Comparison of ENCODE assay signal across 11 cellular contexts in genomic region chr21:38751379-38752050, GRCh38. TPM values are rescaled to one million over a fixed set of nuclear protein-coding genes. Genes with fewer than 3 reads are reported as not detected.
DNase-seq lines count a peak whose midpoint lies in the region; ATAC-seq and TF ChIP-seq lines count a peak whose summit lies in the region.
"Had no signal": no experiment of that assay in that cellular context is flagged by ENCODE, and none has a peak within 500 bp of the region (broad histone marks: within the 10 kb centered on the region; RNA-seq: fewer than 3 reads in every experiment).

No MANE protein-coding gene starts in this region.

- ATAC-seq in activated T-cell treated with anti-CD3 and anti-CD28 coated beads, Interleukin-2, amount 50 U/mL, for 4 hours = no peak

- POLR2A ChIA-PET in RWPE1 (lab: Yijun Ruan, JAX; ENCODE audit: low non-redundant PET) = no interaction called here

- H4K20me1 ChIP-seq in fibroblast of lung (ENCODE audit: control insufficient read depth, extremely low read depth, insufficient read depth, low read length) = no peaks in the 10 kb centered on the region

- TF ChIP-seq CTCF in RWPE1 (conservative IDR thresholded peaks at IDR 0.05; ENCODE audit: low read depth) (no peak), fibroblast of lung (conservative IDR thresholded peaks at IDR 0.05 in 1 of 2, IDR thresholded peaks at IDR 0.05 in 1 of 2; ENCODE audit: low read depth in 1 of 2, low read length in 2 of 2) (no peak)

- CTCF ChIA-PET in RWPE1 (lab: Yijun Ruan, JAX) = interaction anchor here (0.7 kb wide), 1 partner anchor 65 kb away, joined by 3 read pairs; no protein-coding TSS in a partner anchor

- H3K4me2 ChIP-seq in fibroblast of lung (ENCODE audit: extremely low read depth, insufficient read depth, low read length) = no peak overlapping the region

- peaks cover 3% of the 10 kb centered on the region for H3K4me1 ChIP-seq in fibroblast of lung (ENCODE audit: control insufficient read depth, extremely low read depth, insufficient read depth, low read length)

- DNase-seq in RWPE1 (ENCODE audit: low spot score) = no peak
- DNase-seq in fibroblast of lung (ENCODE audit: low read depth in 2 of 2) = peak; percentile 77 to 81
- DNase-seq in medulla oblongata (ENCODE audit: extremely low spot score) = peak; percentile 57
- DNase-seq in activated T-cell treated with anti-CD3 and anti-CD28 coated beads, Interleukin-2, amount 50 U/mL, for 4 hours = no peak
- DNase-seq in cerebellum (ENCODE audit: low spot score) = no peak
- DNase-seq in kidney glomerular epithelial cell (lab: John Stamatoyannopoulos, UW) = no peak
- DNase-seq in activated naive CD4-positive, alpha-beta T cell treated with Interleukin-2 at 50 U/mL for 16 hours = no peak
- DNase-seq: activated naive CD4-positive, alpha-beta T cell treated with anti-CD3 and anti-CD28 coated beads, Interleukin-2, amount 50 U/mL, for 16 hours; HFFc6; hippocampal formation; NCI-H526 treated with DMSO at 0.1 percent for 48 hours had no signal

- no peak overlapping the region for H3K9ac ChIP-seq in fibroblast of lung (ENCODE audit: insufficient read depth, low read length)

- no peaks in the 10 kb centered on the region for H3K27me3 ChIP-seq in fibroblast of lung (ENCODE audit: control insufficient read depth, insufficient read depth, low read length)

- H3K4me1 Mint-ChIP-seq in activated T-cell treated with anti-CD3 and anti-CD28 coated beads, Interleukin-2, amount 50 U/mL, for 4 hours (ENCODE audit: low read depth) = peaks cover 10% of the 10 kb centered on the region

- H3K36me3 Mint-ChIP-seq in activated T-cell treated with anti-CD3 and anti-CD28 coated beads, Interleukin-2, amount 50 U/mL, for 4 hours (ENCODE audit: insufficient read depth) = no peaks in the 10 kb centered on the region

- H3K27me3 Mint-ChIP-seq in activated T-cell treated with anti-CD3 and anti-CD28 coated beads, Interleukin-2, amount 50 U/mL, for 4 hours (ENCODE audit: low read depth) = peaks cover 4% of the 10 kb centered on the region

- no peak overlapping the region for H3K4me3 ChIP-seq in fibroblast of lung (replicated peaks in 1 of 4; ENCODE audit: control extremely low read depth in 1 of 4, insufficient read depth in 1 of 4, low read depth in 3 of 4, low read length in 4 of 4)

- H3K36me3 ChIP-seq in fibroblast of lung (ENCODE audit: control insufficient read depth, insufficient read depth, low read length) = no peaks in the 10 kb centered on the region

- no peaks in the 10 kb centered on the region for H3K9me3 Mint-ChIP-seq in activated T-cell treated with anti-CD3 and anti-CD28 coated beads, Interleukin-2, amount 50 U/mL, for 4 hours
- H3K9me3 Mint-ChIP-seq: HFFc6 had no signal

- H3K27ac ChIP-seq in RWPE1 (peak overlapping the region; percentile 100), fibroblast of lung (ENCODE audit: insufficient read depth, low read length) (no peak overlapping the region)

- no peak overlapping the region for H2AFZ ChIP-seq in fibroblast of lung (ENCODE audit: low read length)

- no peaks in the 10 kb centered on the region for H3K9me3 ChIP-seq in fibroblast of lung (ENCODE audit: control insufficient read depth, insufficient read depth, low read depth, low read length)

- no peaks in the 10 kb centered on the region for H3K79me2 ChIP-seq in fibroblast of lung (ENCODE audit: control insufficient read depth, insufficient read depth, low read length)

- H3K4me3 Mint-ChIP-seq in activated T-cell treated with anti-CD3 and anti-CD28 coated beads, Interleukin-2, amount 50 U/mL, for 4 hours = no peak overlapping the region
- H3K4me3 Mint-ChIP-seq: HFFc6 had no signal

RNA-seq across cellular contexts. Expression of gene ETS2, which starts 54.2 kb away (rescaled TPM):
- total RNA-seq in fibroblast of lung = 70.4 and 77.3 TPM in 2 replicates
- 28.0 and 60.5 TPM in 2 replicates for polyA plus RNA-seq in fibroblast of lung
- 21.6 and 41.3 TPM in 2 replicates for polyA plus RNA-seq in fibroblast of lung (2012)
- 30.0 and 65.8 TPM in 2 replicates for polyA minus RNA-seq in fibroblast of lung (ENCODE audit: low replicate concordance)
- total RNA-seq in activated T-cell treated with anti-CD3 and anti-CD28 coated beads, Interleukin-2, amount 50 U/mL, for 4 hours = 10 to 100 TPM; 44.2 to 50.4 (median 48.3) TPM
- total RNA-seq in cerebellum = 15.7 TPM

Comparison
In these comparisons a context has a peak if more than half of its experiments do, and no peak if none do; other contexts are left out.
1. DNase-seq: peak in fibroblast of lung (2 of 2) and medulla oblongata (single experiment); none in RWPE1 (single experiment), activated T-cell treated with anti-CD3 and anti-CD28 coated beads, Interleukin-2, amount 50 U/mL, for 4 hours (single experiment), cerebellum (single experiment), kidney glomerular epithelial cell (single experiment) and activated naive CD4-positive, alpha-beta T cell treated with Interleukin-2 at 50 U/mL for 16 hours (single experiment).